Comparison of ENCODE assay signal across 19 cellular contexts in genomic region chr13:62920181-62920580, GRCh38.
"Had no signal": no experiment of that assay in that cellular context is flagged by ENCODE, and none has a peak within 500 bp of the region (broad histone marks: within the 10 kb centered on the region; RNA-seq: fewer than 3 reads in every experiment).

No MANE protein-coding gene starts in this region.

- ATAC-seq: heart left ventricle; mucosa of descending colon; naive thymus-derived CD8-positive, alpha-beta T cell; psoas muscle; stimulated activated naive B cell treated with anti-CD40 and anti-IgM and Interleukin-4, amounts not matched to agents 10 μg/mL and 1 μg/mL and 100 μg/mL, for 72 hours had no signal

- H3K4me3 Mint-ChIP-seq: naive thymus-derived CD8-positive, alpha-beta T cell; stimulated activated naive B cell treated with anti-CD40 and anti-IgM and Interleukin-4, amounts not matched to agents 10 μg/mL and 1 μg/mL and 100 μg/mL, for 72 hours had no signal

- H3K4me1 Mint-ChIP-seq: naive thymus-derived CD8-positive, alpha-beta T cell; stimulated activated naive B cell treated with anti-CD40 and anti-IgM and Interleukin-4, amounts not matched to agents 10 μg/mL and 1 μg/mL and 100 μg/mL, for 72 hours had no signal

- H3K27ac Mint-ChIP-seq: naive thymus-derived CD8-positive, alpha-beta T cell; stimulated activated naive B cell treated with anti-CD40 and anti-IgM and Interleukin-4, amounts not matched to agents 10 μg/mL and 1 μg/mL and 100 μg/mL, for 72 hours had no signal

- H3K27me3 ChIP-seq: colonic mucosa, heart left ventricle, neutrophil, spleen, stomach had no signal

- H3K9me3 ChIP-seq: colonic mucosa, heart left ventricle, neutrophil, psoas muscle, stomach had no signal

- H3K36me3 ChIP-seq: colonic mucosa, heart left ventricle, neutrophil, spleen, stomach had no signal

- H3K27me3 Mint-ChIP-seq: naive thymus-derived CD8-positive, alpha-beta T cell; stimulated activated naive B cell treated with anti-CD40 and anti-IgM and Interleukin-4, amounts not matched to agents 10 μg/mL and 1 μg/mL and 100 μg/mL, for 72 hours had no signal

- H3K36me3 Mint-ChIP-seq: naive thymus-derived CD8-positive, alpha-beta T cell; stimulated activated naive B cell treated with anti-CD40 and anti-IgM and Interleukin-4, amounts not matched to agents 10 μg/mL and 1 μg/mL and 100 μg/mL, for 72 hours had no signal

- DNase-seq: colonic mucosa; dermis blood vessel endothelial cell; erythroblast; foreskin melanocyte; heart left ventricle; hippocampal formation; kidney glomerular epithelial cell; naive thymus-derived CD8-positive, alpha-beta T cell; retina; stimulated activated CD4-positive, alpha-beta T cell treated with anti-CD3 and anti-CD28 coated beads, Interleukin-15, amount 100 ng/mL, for 24 hours; stimulated activated CD4-positive, alpha-beta T cell treated with anti-CD3 and anti-CD28 coated beads, Interleukin-1b, Interleukin-23, amount 100 ng/mL, for 48 hours; stimulated activated CD4-positive, alpha-beta T cell treated with anti-CD3 and anti-CD28 coated beads, Interleukin-4, amount 100 ng/mL, for 24 hours; stimulated activated naive B cell treated with anti-CD40 and anti-IgM and Interleukin-4, amounts not matched to agents 10 μg/mL and 1 μg/mL and 100 μg/mL, for 72 hours; stomach; trophoblast cell had no signal

- H3K4me1 ChIP-seq: colonic mucosa, heart left ventricle, psoas muscle, spleen, stomach had no signal

- H3K27ac ChIP-seq: colonic mucosa, heart left ventricle, neutrophil, psoas muscle, spleen, stomach had no signal

- H3K4me3 ChIP-seq: colonic mucosa, heart left ventricle, mucosa of descending colon, psoas muscle, spleen, stomach had no signal
